Comparison of ENCODE assay signal across 9 cellular contexts in the genomic region with DNA sequence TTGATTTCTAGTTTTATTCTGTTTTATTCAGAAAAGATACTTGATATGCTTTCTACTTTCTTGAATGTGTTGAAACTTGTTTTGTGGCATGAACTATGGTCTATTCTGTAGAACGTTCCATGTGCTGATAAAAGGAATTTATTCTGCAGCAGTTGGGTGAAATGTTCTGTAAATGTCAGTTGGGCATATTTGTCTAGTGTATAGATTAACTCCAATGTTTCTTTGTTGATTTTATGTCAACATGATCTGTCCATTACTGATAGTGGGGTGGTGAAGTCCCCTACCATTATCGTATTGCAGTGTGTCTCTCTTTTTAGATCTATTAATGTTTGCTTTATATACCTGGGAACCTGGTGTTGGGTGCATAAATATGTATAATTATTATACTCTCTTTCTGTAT.
"Had no signal": no experiment of that assay in that cellular context is flagged by ENCODE, and none has a peak within 500 bp of the region (broad histone marks: within the 10 kb centered on the region; RNA-seq: fewer than 3 reads in every experiment).

No MANE protein-coding gene starts in this region.

- H3K9me3 Mint-ChIP-seq: HFFc6 had no signal

- H3K9ac ChIP-seq: GM23248 had no signal

- H3K4me3 ChIP-seq: GM23248, HAP-1, K562 had no signal

- H3K4me3 Mint-ChIP-seq: HFFc6 had no signal

- FAIRE-seq: K562 had no signal

- H3K27ac ChIP-seq: GM23248, HL-60 had no signal

- H3K27ac Mint-ChIP-seq: HFFc6 had no signal

- ATAC-seq: HCT116, K562 had no signal

- DNase-seq: GM23248, GOT3, H7, HFFc6, IMR-90 had no signal

- H2AFZ ChIP-seq: GM23248 had no signal
